Comparison of ENCODE assay signal across 22 cellular contexts in the genomic region with DNA sequence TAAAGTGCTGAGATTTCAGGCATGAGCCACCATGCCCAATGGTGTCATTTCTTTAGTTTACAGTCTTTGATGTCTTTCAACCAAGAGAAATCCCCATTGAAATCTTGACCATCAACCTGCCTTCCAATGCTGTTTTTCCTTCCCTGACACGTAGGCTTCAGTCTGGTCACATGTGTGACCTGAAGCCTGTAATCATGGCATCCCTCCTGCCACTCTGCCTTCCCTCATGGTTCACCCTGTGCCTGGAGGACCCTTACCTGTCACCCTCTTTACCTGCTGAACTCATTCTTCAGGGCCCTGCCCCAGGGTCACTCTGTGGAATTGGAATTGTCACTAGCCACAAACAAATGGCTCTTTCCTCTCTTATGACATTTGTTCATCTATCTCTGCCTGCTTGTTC.
"Had no signal": no experiment of that assay in that cellular context is flagged by ENCODE, and none has a peak within 500 bp of the region (broad histone marks: within the 10 kb centered on the region; RNA-seq: fewer than 3 reads in every experiment).

No MANE protein-coding gene starts in this region.

- H3K4me3 ChIP-seq: SJSA1, SK-N-MC had no signal

- H3K9me3 ChIP-seq: SJSA1 had no signal

- H3K27ac ChIP-seq: HL-60, SJSA1, SK-N-MC had no signal

- H3K27me3 ChIP-seq: SJSA1 had no signal

- DNase-seq: KBM-7, MV-4-11, NCI-H1048, NCI-H1105, NCI-H1417, NCI-H1436 treated with DMSO at 0.1 percent for 48 hours, NCI-H1694, NCI-H187 treated with DMSO at 0.1 percent for 48 hours, NCI-H2081, NCI-H2107, NCI-H2227 treated with DMSO at 0.1 percent for 48 hours, NCI-H446, NCI-H510A, NCI-H524 treated with DMSO at 0.1 percent for 48 hours, NCI-H69, NCI-H774, Right ventricle myocardium superior, RPMI8226, SIG-M5 had no signal

- H3K36me3 ChIP-seq: SJSA1 had no signal
